ENCODE assay signal across 1 cellular context in genomic region chr13:27621366-27622101, GRCh38.
TF ChIP-seq lines count a peak whose summit lies in the region.

TSS of gene POLR1D (plus strand) at chr13:27621892. CDS start at chr13:27621984, 92 bp downstream.

TF ChIP-seq in HEK293, 187 proteins besides CTCF, POLR2A, EP300 and RAD21 (continued from another document):
- TF ChIP-seq PATZ1 (tag by site-specific recombination; IDR thresholded peaks at IDR 0.05) = no peak
- peak; percentile 17; the same call in 1 of the 2 replicates for TF ChIP-seq ZNF629 (tag by site-specific recombination; IDR thresholded peaks at IDR 0.05)
- peak; percentile 35; the same call in 1 of the 2 replicates for TF ChIP-seq PBX3 (CRISPR knock-in tag; IDR thresholded peaks at IDR 0.05)
- TF ChIP-seq ZSCAN18 (tag by site-specific recombination; IDR thresholded peaks at IDR 0.05) = 0 out of 2 replicates have a peak, but pooled peaks have one; percentile 26
- peak; percentile 74 for TF ChIP-seq SP3 (tag by site-specific recombination; IDR thresholded peaks at IDR 0.05)
- peak; percentile 61 for TF ChIP-seq KLF9 (tag by site-specific recombination; IDR thresholded peaks at IDR 0.05; ENCODE audit: low read depth)
- peak; percentile 17; the same call in 1 of the 2 replicates for TF ChIP-seq ZBTB20 (tag by site-specific recombination; IDR thresholded peaks at IDR 0.05)
- TF ChIP-seq RBAK (tag by site-specific recombination; IDR thresholded peaks at IDR 0.05) = peak; percentile 54; the same call in 1 of the 2 replicates
- peak; percentile 9; the same call in 1 of the 2 replicates for TF ChIP-seq ZNF335 (tag by site-specific recombination; conservative IDR thresholded peaks at IDR 0.05)
- peak; percentile 88 for TF ChIP-seq SCRT2 (tag by site-specific recombination; IDR thresholded peaks at IDR 0.05)
- peak; percentile 43; the same call in 1 of the 2 replicates for TF ChIP-seq SP7 (tag by site-specific recombination; IDR thresholded peaks at IDR 0.05)
- no peak for TF ChIP-seq ZSCAN30 (tag by site-specific recombination; IDR thresholded peaks at IDR 0.05)
- peak; percentile 67 for TF ChIP-seq SP2 (tag by site-specific recombination; IDR thresholded peaks at IDR 0.05)
- no peak for TF ChIP-seq ZNF311 (tag by site-specific recombination; IDR thresholded peaks at IDR 0.05; ENCODE audit: borderline replicate concordance)
- peak; percentile 28; the same call in 1 of the 2 replicates for TF ChIP-seq KLF17 (tag by site-specific recombination; IDR thresholded peaks at IDR 0.05)
- TF ChIP-seq ZEB2 (tag by site-specific recombination; IDR thresholded peaks at IDR 0.05) = peak; percentile 88
- TF ChIP-seq BCL11A (tag by site-specific recombination; IDR thresholded peaks at IDR 0.05; ENCODE audit: low read depth) = 0 out of 2 replicates have a peak, but pooled peaks have one; percentile 45
- peak; percentile 23; the same call in 1 of the 2 replicates for TF ChIP-seq REST (tag by site-specific recombination; IDR thresholded peaks at IDR 0.05)
- peak; percentile 33; the same call in 1 of the 2 replicates for TF ChIP-seq KLF8 (tag by site-specific recombination; IDR thresholded peaks at IDR 0.05)
- TF ChIP-seq ZNF341 (tag by site-specific recombination; IDR thresholded peaks at IDR 0.05; ENCODE audit: low read depth) = peak; percentile 65
- peak; percentile 42; the same call in 1 of the 2 replicates for TF ChIP-seq ZNF2 (tag by site-specific recombination; IDR thresholded peaks at IDR 0.05)
- peak; percentile 27; the same call in 1 of the 2 replicates for TF ChIP-seq ZNF449 (tag by site-specific recombination; IDR thresholded peaks at IDR 0.05)
- peak; percentile 44; the same call in 1 of the 2 replicates for TF ChIP-seq ZBTB11 (tag by site-specific recombination; conservative IDR thresholded peaks at IDR 0.05; ENCODE audit: low read depth)
- 0 out of 2 replicates have a peak, but pooled peaks have one; percentile 58 for TF ChIP-seq KLF16 (tag by site-specific recombination; IDR thresholded peaks at IDR 0.05)
- TF ChIP-seq ZNF18 (tag by site-specific recombination; IDR thresholded peaks at IDR 0.05) = no peak
- peak; percentile 89 for TF ChIP-seq ZNF366 (tag by site-specific recombination; conservative IDR thresholded peaks at IDR 0.05)
- peak; percentile 58 for TF ChIP-seq ZBTB17 (tag by site-specific recombination; IDR thresholded peaks at IDR 0.05)
- 0 out of 2 replicates have a peak, but pooled peaks have one; percentile 34 for TF ChIP-seq ZNF777 (tag by site-specific recombination; IDR thresholded peaks at IDR 0.05; ENCODE audit: borderline replicate concordance)
